In the genomic region with DNA sequence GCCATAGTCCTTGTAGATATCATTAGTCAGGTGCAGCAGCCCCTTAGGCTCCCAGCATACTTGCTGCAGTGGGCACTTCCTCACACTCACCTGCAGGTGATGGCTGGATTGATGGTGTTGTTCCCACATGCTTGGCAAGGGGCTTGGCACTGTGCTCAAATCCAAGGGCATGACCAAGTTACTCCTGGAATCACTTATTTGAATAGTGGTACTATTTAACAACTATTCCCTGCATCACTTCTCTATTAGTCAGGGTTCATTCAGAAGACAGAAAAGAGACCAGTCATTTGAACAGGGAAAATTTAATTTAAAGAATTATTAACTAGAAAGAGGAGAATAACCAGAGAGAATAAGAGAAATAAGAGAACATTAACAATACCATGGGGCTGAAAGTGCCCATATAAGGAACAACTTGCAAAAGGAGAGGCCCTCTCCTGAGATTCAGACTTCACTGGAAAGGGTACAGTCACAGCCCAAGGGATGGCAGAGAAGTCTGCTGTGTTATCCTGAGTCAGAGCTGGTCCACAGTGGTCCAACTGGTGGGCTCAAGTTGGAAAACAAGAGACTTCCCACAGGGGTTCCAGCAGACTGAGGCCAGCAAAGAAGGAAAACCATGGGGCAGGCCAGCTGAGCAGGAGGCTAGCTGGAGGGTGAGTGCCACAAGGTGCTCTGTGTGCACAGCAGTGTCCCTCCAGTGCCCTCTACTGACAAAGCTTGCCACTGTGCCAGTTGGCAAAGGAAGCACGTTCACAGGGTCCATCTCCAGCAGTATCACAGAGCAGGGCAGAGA, we compare ENCODE assay signal across 8 cellular contexts. TPM values are rescaled to one million over a fixed set of nuclear protein-coding genes. Genes with fewer than 3 reads are reported as not detected.
A peak's percentile ranks its signal among the peaks of the same experiment; 100 is the strongest.
DNase-seq lines count a peak whose midpoint lies in the region; ATAC-seq, FAIRE-seq and TF ChIP-seq lines count a peak whose summit lies in the region.

No MANE protein-coding gene starts in this region.

- H3F3A ChIP-seq in DOHH2 (ENCODE audit: control insufficient read depth, insufficient read depth): no peaks in the 10 kb centered on the region

- H3K36me3 Mint-ChIP-seq in stimulated activated naive B cell treated with anti-CD40 and anti-IgM and Interleukin-4, amounts not matched to agents 10 μg/mL and 1 μg/mL and 100 μg/mL, for 72 hours: no peaks in the 10 kb centered on the region

- DNase-seq in HUDEP-2 (lab: John Stamatoyannopoulos, UW; ENCODE audit: unreplicated experiment in 76 of 76) (peak in 42 of 76 experiments; percentile 1 to 54 (median 18)), SHP77 (lab: John Stamatoyannopoulos, UW) (peak; percentile 83 to 88), bronchial epithelial cell (ENCODE audit: low read depth) (peak; percentile 52), kidney (peak; percentile 87)
- DNase-seq in stimulated activated naive B cell treated with anti-CD40 and anti-IgM and Interleukin-4, amounts not matched to agents 10 μg/mL and 1 μg/mL and 100 μg/mL, for 72 hours: peak; percentile 24

- no peaks in the 10 kb centered on the region for H3K79me2 ChIP-seq in DOHH2 (ENCODE audit: control insufficient read depth, low read length)

- no peaks in the 10 kb centered on the region for H3K9me2 ChIP-seq in DOHH2 (replicated peaks; ENCODE audit: control insufficient read depth, low read length)

- intact Hi-C loops in kidney (cut with DNase I): no loop called here

- TF ChIP-seq CTCF in DOHH2 (IDR thresholded peaks at IDR 0.05; ENCODE audit: low read depth, low read length, poor library complexity, severe bottlenecking): peak; percentile 79
- TF ChIP-seq CTCF in bronchial epithelial cell (IDR thresholded peaks at IDR 0.05; ENCODE audit: insufficient read depth, low read length, severe bottlenecking): peak; percentile 92
- peak; percentile 55 for TF ChIP-seq CTCF in kidney (IDR thresholded peaks at IDR 0.05; ENCODE audit: borderline replicate concordance, extremely low read depth, insufficient read depth)

- H3K27ac Mint-ChIP-seq in stimulated activated naive B cell treated with anti-CD40 and anti-IgM and Interleukin-4, amounts not matched to agents 10 μg/mL and 1 μg/mL and 100 μg/mL, for 72 hours: no peak overlapping the region

- no peak overlapping the region for H3K4me2 ChIP-seq in DOHH2 (ENCODE audit: low read length)

- no peaks in the 10 kb centered on the region for H3K9me3 ChIP-seq in DOHH2 (ENCODE audit: control insufficient read depth, insufficient read depth, low read length)
- no peaks in the 10 kb centered on the region for H3K9me3 ChIP-seq in kidney (ENCODE audit: control insufficient read depth in 1 of 2, low read length in 2 of 2)

- peak; percentile 46 for ATAC-seq in GM19468 (IDR thresholded peaks at IDR 0.05; ENCODE audit: extremely low read depth, unreplicated experiment)
- peak; percentile 95 to 96 for ATAC-seq in stimulated activated naive B cell treated with anti-CD40 and anti-IgM and Interleukin-4, amounts not matched to agents 10 μg/mL and 1 μg/mL and 100 μg/mL, for 72 hours (replicated peaks)
- no peak for ATAC-seq in HG03108 (IDR thresholded peaks at IDR 0.05; ENCODE audit: unreplicated experiment)

- H3K9me3 Mint-ChIP-seq in stimulated activated naive B cell treated with anti-CD40 and anti-IgM and Interleukin-4, amounts not matched to agents 10 μg/mL and 1 μg/mL and 100 μg/mL, for 72 hours: no peaks in the 10 kb centered on the region

- H3K9ac ChIP-seq in kidney (ENCODE audit: low read length in 2 of 2): no peak overlapping the region

- peaks cover 0 to 8% of the 10 kb centered on the region in 2 donors for H3K27me3 Mint-ChIP-seq in stimulated activated naive B cell treated with anti-CD40 and anti-IgM and Interleukin-4, amounts not matched to agents 10 μg/mL and 1 μg/mL and 100 μg/mL, for 72 hours

- peaks cover 1 to 5% of the 10 kb centered on the region in 2 donors for H3K4me1 Mint-ChIP-seq in stimulated activated naive B cell treated with anti-CD40 and anti-IgM and Interleukin-4, amounts not matched to agents 10 μg/mL and 1 μg/mL and 100 μg/mL, for 72 hours

- FAIRE-seq in bronchial epithelial cell (lab: Jason Lieb, UNC) (peak; percentile 90), kidney (lab: Jason Lieb, UNC) (no peak)

- no peak overlapping the region for H3K4me3 ChIP-seq in DOHH2 (ENCODE audit: low read length)
- no peak overlapping the region for H3K4me3 ChIP-seq in bronchial epithelial cell (ENCODE audit: low read depth, low read length)
- no peak overlapping the region for H3K4me3 ChIP-seq in kidney (ENCODE audit: low read length in 2 of 2)

- H3K36me3 ChIP-seq in DOHH2 (ENCODE audit: control insufficient read depth, low read length): no peaks in the 10 kb centered on the region
- no peaks in the 10 kb centered on the region for H3K36me3 ChIP-seq in bronchial epithelial cell (ENCODE audit: control insufficient read depth, insufficient read depth, low read length)
- H3K36me3 ChIP-seq in kidney (ENCODE audit: control insufficient read depth in 1 of 2, insufficient read depth in 2 of 2, low read length in 2 of 2): peaks cover under 1 to 14% of the 10 kb centered on the region in 2 donors

- H3K27ac ChIP-seq in DOHH2 (ENCODE audit: low read depth, low read length) (no peak overlapping the region), kidney (ENCODE audit: low read depth in 2 of 2, low read length in 2 of 2) (peak overlapping the region in 1 of 2 donors; percentile 9)

- H3K27me3 ChIP-seq in DOHH2 (ENCODE audit: control insufficient read depth, low read length): no peaks in the 10 kb centered on the region
- no peaks in the 10 kb centered on the region for H3K27me3 ChIP-seq in bronchial epithelial cell (ENCODE audit: control insufficient read depth, insufficient read depth, low read length)

- H3K4me1 ChIP-seq in DOHH2 (ENCODE audit: control insufficient read depth, low read length) (no peaks in the 10 kb centered on the region), kidney (ENCODE audit: control insufficient read depth in 1 of 2, insufficient read depth in 1 of 2, low read depth in 1 of 2, low read length in 2 of 2) (no peaks in the 10 kb centered on the region)

- no peak overlapping the region for H3K4me3 Mint-ChIP-seq in stimulated activated naive B cell treated with anti-CD40 and anti-IgM and Interleukin-4, amounts not matched to agents 10 μg/mL and 1 μg/mL and 100 μg/mL, for 72 hours

- H4K20me1 ChIP-seq in DOHH2 (ENCODE audit: control insufficient read depth, insufficient read depth, low read depth, low read length): no peaks in the 10 kb centered on the region

RNA-seq across cellular contexts. Expression of a gene that starts 9.8 kb away (rescaled TPM):
- not detected in 2 replicates for total RNA-seq in bronchial epithelial cell
- 5,484 TPM for total RNA-seq in kidney
- 6,594 TPM for polyA plus RNA-seq in kidney (ENCODE audit: insufficient read depth, low read depth, low replicate concordance)

RNA-seq across cellular contexts. Expression of a gene that starts 22.1 kb away (rescaled TPM):
- total RNA-seq in bronchial epithelial cell (12.4 and 22.3 TPM in 2 replicates), kidney (92.6 TPM)
- 21.2 TPM for polyA plus RNA-seq in kidney (ENCODE audit: insufficient read depth, low read depth, low replicate concordance)

Comparison
In these comparisons a context has a peak if more than half of its experiments do, and no peak if none do; other contexts are left out.
1. DNase-seq: peak in every context shown above with its lines; median percentile 87 in kidney; 86 in SHP77; 52 in bronchial epithelial cell; 24 in stimulated activated naive B cell treated with anti-CD40 and anti-IgM and Interleukin-4, amounts not matched to agents 10 μg/mL and 1 μg/mL and 100 μg/mL, for 72 hours; 18 in HUDEP-2.
2. RNA of a gene that starts 9.8 kb away (total RNA-seq): 5,484 TPM in kidney (single experiment); not detected in bronchial epithelial cell; every median in the first group is over 1,000 times any median in the second.
3. Peak in every context shown above with its lines, with median percentiles within 50 percentile points of each other: CTCF ChIP-seq.